1 cellular context compared by ENCODE assay signal in genomic region chr7:116723959-116724529, GRCh38. TPM values are rescaled to one million over a fixed set of nuclear protein-coding genes. Genes with fewer than 3 reads are reported as not detected.
"Had no signal": no experiment of that assay in that cellular context is flagged by ENCODE, and none has a peak within 500 bp of the region (broad histone marks: within the 10 kb centered on the region; RNA-seq: fewer than 3 reads in every experiment).

No MANE protein-coding gene starts in this region.

RNA-seq across cellular contexts. Expression of gene MET, which starts 52.0 kb away (rescaled TPM):
- total RNA-seq: OCI-LY7 had no signal
